1 cellular context compared by ENCODE assay signal in the genomic region with DNA sequence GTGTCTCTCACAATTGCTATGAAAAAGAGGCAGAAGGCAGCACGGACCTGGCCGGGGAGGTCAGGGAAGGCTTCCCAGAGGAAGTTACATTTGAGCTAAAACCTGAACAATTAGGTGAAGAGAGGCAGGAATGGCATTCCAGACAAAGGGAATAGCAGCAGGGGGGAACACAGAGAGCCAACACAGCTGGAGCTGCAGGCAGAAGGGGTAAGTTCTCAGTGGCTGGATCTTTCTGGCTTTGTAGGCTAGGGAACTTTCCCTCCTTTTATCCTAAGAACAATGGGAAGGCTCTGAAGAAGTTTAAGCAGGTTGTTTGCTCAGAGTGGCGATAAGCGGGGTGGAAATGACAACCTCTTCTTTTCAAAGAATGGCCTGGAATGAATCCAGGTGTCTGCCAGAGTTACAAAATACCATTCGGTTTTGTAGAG.
TF ChIP-seq lines count a peak whose summit lies in the region.

No MANE protein-coding gene starts in this region.

TF ChIP-seq in WTC11, 78 proteins besides CTCF, POLR2A, EP300 and RAD21 (continued from another document):
- no peak for TF ChIP-seq ZNF281 (CRISPR knock-in tag; IDR thresholded peaks at IDR 0.05)
- peak; percentile 51; the same call in 1 of the 2 replicates for TF ChIP-seq AFF4 (CRISPR knock-in tag; IDR thresholded peaks at IDR 0.05; ENCODE audit: borderline replicate concordance)
- TF ChIP-seq TEAD4 (CRISPR knock-in tag; IDR thresholded peaks at IDR 0.05), result 0 out of 2 replicates have a peak, but pooled peaks have one; percentile 28
